Comparison of ENCODE assay signal across 1 cellular context in the genomic region with DNA sequence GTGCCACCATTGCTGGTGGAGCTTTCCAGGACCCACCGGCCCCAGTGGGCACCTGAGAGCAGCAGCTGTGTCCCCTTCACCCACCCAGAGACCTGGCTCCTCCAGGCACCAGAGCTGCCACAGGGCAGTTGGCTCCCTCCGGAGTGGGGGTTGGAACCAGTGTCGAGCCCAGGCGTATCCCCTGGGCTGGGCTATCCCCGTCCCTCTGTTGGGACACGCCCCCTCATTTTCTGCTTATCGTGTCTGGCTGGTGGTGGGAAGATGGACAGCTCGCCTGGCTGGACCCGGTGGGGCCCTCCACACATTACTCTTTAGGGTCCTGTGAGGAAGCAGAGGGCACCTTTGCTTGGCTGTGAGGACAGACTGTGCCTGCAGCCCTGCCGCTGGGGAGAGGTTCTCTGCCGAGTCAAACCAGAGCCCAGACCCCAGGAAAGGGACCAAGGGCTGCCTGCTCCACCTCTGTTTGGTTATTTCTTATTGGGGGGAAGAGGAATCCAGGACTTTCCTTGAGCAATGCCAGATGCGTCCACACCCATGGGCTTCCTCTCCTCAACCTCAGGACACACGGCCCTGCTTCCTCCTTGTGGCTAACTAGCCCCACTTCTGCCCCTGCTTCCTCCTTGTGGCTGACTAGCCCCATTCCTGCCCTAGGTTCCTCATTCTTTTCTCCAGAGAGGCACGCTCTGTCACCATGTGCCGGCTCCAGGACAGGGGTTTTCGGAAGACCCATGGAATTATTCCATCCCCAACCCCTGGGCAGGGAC.
TF ChIP-seq lines count a peak whose summit lies in the region.

No MANE protein-coding gene starts in this region.

TF ChIP-seq in GM23338, 12 proteins besides CTCF, POLR2A, EP300 and RAD21:
- TF ChIP-seq, protein P1, sequence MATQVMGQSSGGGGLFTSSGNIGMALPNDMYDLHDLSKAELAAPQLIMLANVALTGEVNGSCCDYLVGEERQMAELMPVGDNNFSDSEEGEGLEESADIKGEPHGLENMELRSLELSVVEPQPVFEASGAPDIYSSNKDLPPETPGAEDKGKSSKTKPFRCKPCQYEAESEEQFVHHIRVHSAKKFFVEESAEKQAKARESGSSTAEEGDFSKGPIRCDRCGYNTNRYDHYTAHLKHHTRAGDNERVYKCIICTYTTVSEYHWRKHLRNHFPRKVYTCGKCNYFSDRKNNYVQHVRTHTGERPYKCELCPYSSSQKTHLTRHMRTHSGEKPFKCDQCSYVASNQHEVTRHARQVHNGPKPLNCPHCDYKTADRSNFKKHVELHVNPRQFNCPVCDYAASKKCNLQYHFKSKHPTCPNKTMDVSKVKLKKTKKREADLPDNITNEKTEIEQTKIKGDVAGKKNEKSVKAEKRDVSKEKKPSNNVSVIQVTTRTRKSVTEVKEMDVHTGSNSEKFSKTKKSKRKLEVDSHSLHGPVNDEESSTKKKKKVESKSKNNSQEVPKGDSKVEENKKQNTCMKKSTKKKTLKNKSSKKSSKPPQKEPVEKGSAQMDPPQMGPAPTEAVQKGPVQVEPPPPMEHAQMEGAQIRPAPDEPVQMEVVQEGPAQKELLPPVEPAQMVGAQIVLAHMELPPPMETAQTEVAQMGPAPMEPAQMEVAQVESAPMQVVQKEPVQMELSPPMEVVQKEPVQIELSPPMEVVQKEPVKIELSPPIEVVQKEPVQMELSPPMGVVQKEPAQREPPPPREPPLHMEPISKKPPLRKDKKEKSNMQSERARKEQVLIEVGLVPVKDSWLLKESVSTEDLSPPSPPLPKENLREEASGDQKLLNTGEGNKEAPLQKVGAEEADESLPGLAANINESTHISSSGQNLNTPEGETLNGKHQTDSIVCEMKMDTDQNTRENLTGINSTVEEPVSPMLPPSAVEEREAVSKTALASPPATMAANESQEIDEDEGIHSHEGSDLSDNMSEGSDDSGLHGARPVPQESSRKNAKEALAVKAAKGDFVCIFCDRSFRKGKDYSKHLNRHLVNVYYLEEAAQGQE (IDR thresholded peaks at IDR 0.05; ENCODE audit: unreplicated experiment) = no peak
- TF ChIP-seq CREB1 (CRISPR knock-in tag; IDR thresholded peaks at IDR 0.05; ENCODE audit: low read depth) = no peak
TF ChIP-seq in GM23338: peak in this region for 0.
